Comparison of ENCODE assay signal across 10 cellular contexts in genomic region chr16:50093607-50094570, GRCh38. TPM values are rescaled to one million over a fixed set of nuclear protein-coding genes. Genes with fewer than 3 reads are reported as not detected.
A peak's percentile ranks its signal among the peaks of the same experiment; 100 is the strongest.
DNase-seq lines count a peak whose midpoint lies in the region; ATAC-seq, FAIRE-seq and TF ChIP-seq lines count a peak whose summit lies in the region.
"Had no signal": no experiment of that assay in that cellular context is flagged by ENCODE, and none has a peak within 500 bp of the region (broad histone marks: within the 10 kb centered on the region; RNA-seq: fewer than 3 reads in every experiment).

No MANE protein-coding gene starts in this region.

- TF ChIP-seq CTCF in kidney (IDR thresholded peaks at IDR 0.05; ENCODE audit: borderline replicate concordance, extremely low read depth, insufficient read depth), result no peak

- H3K27ac Mint-ChIP-seq in activated CD4-positive, alpha-beta T cell treated with anti-CD3 and anti-CD28 coated beads for 36 hours, result peak overlapping the region; percentile 12
- H3K27ac Mint-ChIP-seq in activated naive CD8-positive, alpha-beta T cell treated with anti-CD3 and anti-CD28 coated beads, Interleukin-2, amount 50 U/mL, for 24 hours, result peak overlapping the region; percentile 21

- no peaks in the 10 kb centered on the region for H3K27me3 Mint-ChIP-seq in activated CD4-positive, alpha-beta T cell treated with anti-CD3 and anti-CD28 coated beads for 36 hours
- no peaks in the 10 kb centered on the region for H3K27me3 Mint-ChIP-seq in activated naive CD8-positive, alpha-beta T cell treated with anti-CD3 and anti-CD28 coated beads, Interleukin-2, amount 50 U/mL, for 24 hours

- no peak overlapping the region for H3K9ac ChIP-seq in kidney (ENCODE audit: low read length in 2 of 2)

- peaks cover 8 to 11% of the 10 kb centered on the region in 2 donors for H3K36me3 ChIP-seq in kidney (ENCODE audit: control insufficient read depth in 1 of 2, insufficient read depth in 2 of 2, low read length in 2 of 2)

- no peaks in the 10 kb centered on the region for H3K9me3 Mint-ChIP-seq in activated CD4-positive, alpha-beta T cell treated with anti-CD3 and anti-CD28 coated beads for 36 hours (ENCODE audit: low read depth)
- H3K9me3 Mint-ChIP-seq in activated naive CD8-positive, alpha-beta T cell treated with anti-CD3 and anti-CD28 coated beads, Interleukin-2, amount 50 U/mL, for 24 hours, result no peaks in the 10 kb centered on the region

- peak; percentile 76 for ATAC-seq in activated CD4-positive, alpha-beta T cell treated with anti-CD3 and anti-CD28 coated beads for 36 hours
- ATAC-seq in activated naive CD8-positive, alpha-beta T cell treated with anti-CD3 and anti-CD28 coated beads, Interleukin-2, amount 50 U/mL, for 24 hours, result no peak
- ATAC-seq: A549 had no signal

- H3K9me3 ChIP-seq in kidney (ENCODE audit: control insufficient read depth in 1 of 2, low read length in 2 of 2), result no peaks in the 10 kb centered on the region
- H3K9me3 ChIP-seq: A549 had no signal

- no peak overlapping the region for H3K4me3 Mint-ChIP-seq in activated CD4-positive, alpha-beta T cell treated with anti-CD3 and anti-CD28 coated beads for 36 hours
- no peak overlapping the region for H3K4me3 Mint-ChIP-seq in activated naive CD8-positive, alpha-beta T cell treated with anti-CD3 and anti-CD28 coated beads, Interleukin-2, amount 50 U/mL, for 24 hours

- H3K4me1 Mint-ChIP-seq in activated CD4-positive, alpha-beta T cell treated with anti-CD3 and anti-CD28 coated beads for 36 hours, result no peaks in the 10 kb centered on the region
- no peaks in the 10 kb centered on the region for H3K4me1 Mint-ChIP-seq in activated naive CD8-positive, alpha-beta T cell treated with anti-CD3 and anti-CD28 coated beads, Interleukin-2, amount 50 U/mL, for 24 hours

- CTCF ChIA-PET in activated CD4-positive, alpha-beta T cell treated with anti-CD3 and anti-CD28 coated beads for 36 hours (lab: Charles Lee), result no interaction called here

- peaks cover 19% of the 10 kb centered on the region for H3K36me3 Mint-ChIP-seq in activated CD4-positive, alpha-beta T cell treated with anti-CD3 and anti-CD28 coated beads for 36 hours (ENCODE audit: low read depth)
- peaks cover 21% of the 10 kb centered on the region for H3K36me3 Mint-ChIP-seq in activated naive CD8-positive, alpha-beta T cell treated with anti-CD3 and anti-CD28 coated beads, Interleukin-2, amount 50 U/mL, for 24 hours (ENCODE audit: low read depth)

- intact Hi-C loops in activated CD4-positive, alpha-beta T cell treated with anti-CD3 and anti-CD28 coated beads for 36 hours (cut with DNase I, micrococcal nuclease), result no loop called here
- intact Hi-C loops in kidney (cut with DNase I), result no loop called here

- H3K27ac ChIP-seq in kidney (ENCODE audit: low read depth in 2 of 2, low read length in 2 of 2), result peak overlapping the region; percentile 76 to 77
- H3K27ac ChIP-seq: A549 had no signal

- POLR2A ChIA-PET in activated CD4-positive, alpha-beta T cell treated with anti-CD3 and anti-CD28 coated beads for 36 hours (lab: Charles Lee), result no interaction called here

- peak; percentile 14 for DNase-seq in activated CD4-positive, alpha-beta T cell treated with anti-CD3 and anti-CD28 coated beads for 36 hours
- DNase-seq in activated CD4-positive, alpha-beta T cell treated with anti-CD3 and anti-CD28 coated beads, Interleukin-2, amount 50 U/mL, for 48 hours, result no peak
- DNase-seq in activated naive CD8-positive, alpha-beta T cell treated with anti-CD3 and anti-CD28 coated beads, Interleukin-2, amount 50 U/mL, for 24 hours, result no peak
- DNase-seq in kidney, result no peak
- peak; percentile 18 for DNase-seq in superior temporal gyrus (ENCODE audit: extremely low spot score)
- no peak for DNase-seq in stimulated activated CD4-positive, alpha-beta T cell treated with anti-CD3 and anti-CD28 coated beads, Interleukin-1b, Interleukin-23, amount 100 ng/mL, for 48 hours
- DNase-seq in NCI-H2107 treated with DMSO at 0.1 percent for 48 hours (lab: John Stamatoyannopoulos, UW; ENCODE audit: unreplicated experiment), result no peak
- DNase-seq in occipital lobe (lab: John Stamatoyannopoulos, UW), result no peak
- DNase-seq: T1000 had no signal

- no peak for FAIRE-seq in kidney (lab: Jason Lieb, UNC)
- FAIRE-seq: A549 had no signal

- no peak overlapping the region for H3K4me3 ChIP-seq in kidney (ENCODE audit: low read length in 2 of 2)
- H3K4me3 ChIP-seq: A549 had no signal

- H3K4me1 ChIP-seq in kidney (ENCODE audit: control insufficient read depth in 1 of 2, insufficient read depth in 1 of 2, low read depth in 1 of 2, low read length in 2 of 2), result no peaks in the 10 kb centered on the region
- H3K4me1 ChIP-seq: A549 had no signal

RNA-seq across cellular contexts. Expression of gene HEATR3, which starts 28.1 kb away (rescaled TPM):
- total RNA-seq in activated CD4-positive, alpha-beta T cell treated with anti-CD3 and anti-CD28 coated beads for 36 hours, result 10 to 100 TPM; 22.2 to 28.7 TPM
- total RNA-seq in kidney (19.5 TPM), occipital lobe (35.2 TPM)
- 8.9 TPM for polyA plus RNA-seq in kidney (ENCODE audit: insufficient read depth, low read depth, low replicate concordance)

RNA-seq across cellular contexts. Expression of gene TENT4B, which starts 59.2 kb away (rescaled TPM):
- 10 to 100 TPM; 19.3 to 22.4 TPM for total RNA-seq in activated CD4-positive, alpha-beta T cell treated with anti-CD3 and anti-CD28 coated beads for 36 hours
- 13.2 TPM for total RNA-seq in kidney
- polyA plus RNA-seq in kidney (ENCODE audit: insufficient read depth, low read depth, low replicate concordance), result 4.7 TPM
- 31.4 TPM for total RNA-seq in occipital lobe

Comparison
In these comparisons a context has a peak if more than half of its experiments do, and no peak if none do; other contexts are left out.
1. DNase-seq: peak in activated CD4-positive, alpha-beta T cell treated with anti-CD3 and anti-CD28 coated beads for 36 hours (single experiment) and superior temporal gyrus (single experiment); none in activated CD4-positive, alpha-beta T cell treated with anti-CD3 and anti-CD28 coated beads, Interleukin-2, amount 50 U/mL, for 48 hours (0 of 2), activated naive CD8-positive, alpha-beta T cell treated with anti-CD3 and anti-CD28 coated beads, Interleukin-2, amount 50 U/mL, for 24 hours (single experiment), kidney (single experiment), stimulated activated CD4-positive, alpha-beta T cell treated with anti-CD3 and anti-CD28 coated beads, Interleukin-1b, Interleukin-23, amount 100 ng/mL, for 48 hours (single experiment), NCI-H2107 treated with DMSO at 0.1 percent for 48 hours (single experiment) and occipital lobe (single experiment).